7 cellular contexts compared by ENCODE assay signal in genomic region chr20:58389968-58390658, GRCh38. TPM values are rescaled to one million over a fixed set of nuclear protein-coding genes. Genes with fewer than 3 reads are reported as not detected.
A peak's percentile ranks its signal among the peaks of the same experiment; 100 is the strongest.
DNase-seq lines count a peak whose midpoint lies in the region; ATAC-seq and TF ChIP-seq lines count a peak whose summit lies in the region.

No MANE protein-coding gene starts in this region.

- H3K4me1 ChIP-seq in HUES64 (ENCODE audit: insufficient read depth, low read length) (peaks cover 11% of the 10 kb centered on the region), iPS-20b (ENCODE audit: insufficient read depth, low read length) (peaks cover 3% of the 10 kb centered on the region; the same call in 1 of the 2 replicates), stomach (peaks cover 25 to 58% (median 41%) of the 10 kb centered on the region in 4 donors)

- no peaks in the 10 kb centered on the region for H3K9me3 ChIP-seq in HUES64 (ENCODE audit: insufficient read depth, low read depth, low read length)
- H3K9me3 ChIP-seq in iPS-20b (ENCODE audit: insufficient read depth, low read depth, low read length), result no peaks in the 10 kb centered on the region
- no peaks in the 10 kb centered on the region for H3K9me3 ChIP-seq in stomach

- intact Hi-C loops in stomach (cut with DNase I; ENCODE audit: low total_unique reads), result no loop called here

- no peak for DNase-seq in stomach
- no peak for DNase-seq in GM19240 (ENCODE audit: insufficient read length, low spot score)
- DNase-seq in NCI-H146 treated with DMSO at 0.1 percent for 48 hours (lab: John Stamatoyannopoulos, UW; ENCODE audit: unreplicated experiment), result no peak
- DNase-seq in UCSD-AML1 (lab: John Stamatoyannopoulos, UW; ENCODE audit: unreplicated experiment), result no peak

- ATAC-seq in activated T-helper 17 cell treated with anti-CD3 and anti-CD28 coated beads, Interleukin-2, amount 50 U/mL, for 72 hours (replicated peaks), result no peak

- H3K27me3 ChIP-seq in HUES64 (ENCODE audit: insufficient read depth, low read length), result no peaks in the 10 kb centered on the region
- H3K27me3 ChIP-seq in iPS-20b (ENCODE audit: insufficient read depth, low read length), result no peaks in the 10 kb centered on the region
- no peaks in the 10 kb centered on the region for H3K27me3 ChIP-seq in stomach

- H3K36me3 ChIP-seq in HUES64 (ENCODE audit: insufficient read depth, low read length) (peaks cover 23% of the 10 kb centered on the region; the same call in 1 of the 2 replicates), iPS-20b (ENCODE audit: insufficient read depth, low read depth, low read length) (peaks cover 18% of the 10 kb centered on the region), stomach (peaks cover 0 to 11% (median 0%) of the 10 kb centered on the region in 4 donors)

- no peak for TF ChIP-seq CTCF in stomach (IDR thresholded peaks at IDR 0.05)

- peak overlapping the region; percentile 87; the same call in 1 of the 2 replicates for H3K9ac ChIP-seq in HUES64 (ENCODE audit: low read depth, low read length)
- peak overlapping the region; percentile 81; the same call in 1 of the 2 replicates for H3K9ac ChIP-seq in iPS-20b (ENCODE audit: low read depth, low read length)

- H3K36me3 Mint-ChIP-seq in activated T-helper 17 cell treated with anti-CD3 and anti-CD28 coated beads, Interleukin-2, amount 50 U/mL, for 72 hours (ENCODE audit: low read depth), result peaks cover 56% of the 10 kb centered on the region

- H3K4me3 ChIP-seq in HUES64 (ENCODE audit: low read length) (peak overlapping the region; percentile 73), iPS-20b (ENCODE audit: low read length) (peak overlapping the region; percentile 84), stomach (peak overlapping the region; percentile 61 to 74 (median 70))

- no peak for TF ChIP-seq POLR2A in stomach (IDR thresholded peaks at IDR 0.05)

- H3K4me3 Mint-ChIP-seq in activated T-helper 17 cell treated with anti-CD3 and anti-CD28 coated beads, Interleukin-2, amount 50 U/mL, for 72 hours, result peak overlapping the region; percentile 98

- 78% methylated on average over 17 of the region's 17 CpGs for WGBS in HUES64
- 65 to 72% (median 66%) methylated on average over 17 of the region's 17 CpGs for WGBS in stomach, 5 donors

- TF ChIP-seq EP300 in stomach (IDR thresholded peaks at IDR 0.05), result no peak

- H3K27ac ChIP-seq in HUES64 (ENCODE audit: low read depth, low read length), result no peak overlapping the region
- H3K27ac ChIP-seq in iPS-20b (ENCODE audit: low read length), result no peak overlapping the region
- H3K27ac ChIP-seq in stomach, result peak overlapping the region; percentile 94 to 98 (median 94)

- H3K9me3 Mint-ChIP-seq in activated T-helper 17 cell treated with anti-CD3 and anti-CD28 coated beads, Interleukin-2, amount 50 U/mL, for 72 hours, result no peaks in the 10 kb centered on the region

- peaks cover 35% of the 10 kb centered on the region for H3K4me1 Mint-ChIP-seq in activated T-helper 17 cell treated with anti-CD3 and anti-CD28 coated beads, Interleukin-2, amount 50 U/mL, for 72 hours

- H3K27me3 Mint-ChIP-seq in activated T-helper 17 cell treated with anti-CD3 and anti-CD28 coated beads, Interleukin-2, amount 50 U/mL, for 72 hours, result no peaks in the 10 kb centered on the region

- H3K27ac Mint-ChIP-seq in activated T-helper 17 cell treated with anti-CD3 and anti-CD28 coated beads, Interleukin-2, amount 50 U/mL, for 72 hours, result peak overlapping the region; percentile 98

RNA-seq across cellular contexts. Expression of gene VAPB, which starts 1.1 kb away (rescaled TPM):
- 33.0 TPM for polyA plus RNA-seq in HUES64 (2013, experiment 1 of 2)
- polyA plus RNA-seq in HUES64 (2013, experiment 2 of 2), result 41.6 TPM
- total RNA-seq in activated T-helper 17 cell treated with anti-CD3 and anti-CD28 coated beads, Interleukin-2, amount 50 U/mL, for 72 hours, result 10 to 100 TPM; 43.2 to 48.2 TPM
- 10 to 100 TPM in 3 of 5 donors, 1 to 10 TPM in 2; 7.6 to 40.6 (median 17.2) TPM for total RNA-seq in stomach
- polyA plus RNA-seq in stomach, result 10 to 100 TPM; 18.0 to 21.4 (median 18.4) TPM

Comparison
In these comparisons a context has a peak if more than half of its experiments do, and no peak if none do; other contexts are left out.
1. H3K27ac ChIP-seq: peak in stomach (5 of 5); none in HUES64 (single experiment) and iPS-20b (single experiment).
2. Peak in every context shown above with its lines, with median percentiles within 50 percentile points of each other: H3K4me3 ChIP-seq.